ENCODE assay signal across 22 cellular contexts in the genomic region with DNA sequence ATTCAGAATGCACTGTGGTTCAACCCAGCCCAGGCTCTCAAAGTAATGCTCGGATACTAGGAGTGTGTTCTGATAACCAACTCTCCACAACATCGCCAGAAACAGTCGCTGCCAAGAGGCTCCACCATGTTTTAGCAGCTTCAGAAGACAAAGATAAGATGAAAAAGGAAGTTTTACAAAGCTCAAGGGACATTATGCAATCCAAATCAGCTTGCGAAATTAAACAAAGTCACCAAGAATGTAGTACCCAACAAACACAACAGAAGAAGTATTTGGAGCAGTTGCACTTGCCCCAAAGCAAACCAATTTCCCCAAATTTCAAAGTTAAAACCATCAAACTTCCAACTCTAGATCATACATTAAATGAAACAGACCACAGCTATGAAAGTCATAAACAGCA. TPM values are rescaled to one million over a fixed set of nuclear protein-coding genes. Genes with fewer than 3 reads are reported as not detected.
"Had no signal": no experiment of that assay in that cellular context is flagged by ENCODE, and none has a peak within 500 bp of the region (broad histone marks: within the 10 kb centered on the region; RNA-seq: fewer than 3 reads in every experiment).

No MANE protein-coding gene starts in this region.

- H3K9me3 Mint-ChIP-seq: activated T-helper 2 cell treated with anti-CD3 and anti-CD28 coated beads, Interferon-gamma antibody, Interleukin-2, Interleukin-4, amounts not matched to agents 10 μg/mL and 5 μg/mL and 100 μg/mL, durations not matched to agents 14 hours and 24 hours and 36 hours had no signal

- DNase-seq: activated T-cell treated with anti-CD3 and anti-CD28 coated beads, Interleukin-2, amount 50 U/mL, for 1 hour; amniotic stem cell; cortex of kidney; effector CD4-positive, alpha-beta T cell; head of caudate nucleus; immature natural killer cell; mesenchymal stem cell; natural killer cell; retina; stimulated activated CD4-positive, alpha-beta T cell treated with anti-CD3 and anti-CD28 coated beads, Interleukin-15, amount 100 ng/mL, for 24 hours; stimulated activated CD4-positive, alpha-beta T cell treated with anti-CD3 and anti-CD28 coated beads, Interleukin-4, amount 100 ng/mL, for 24 hours; stimulated activated naive CD4-positive, alpha-beta T cell had no signal

- H3K4me1 Mint-ChIP-seq: brain; central memory CD8-positive, alpha-beta T cell; immature natural killer cell; natural killer cell had no signal

- H3K4me3 Mint-ChIP-seq: activated naive CD8-positive, alpha-beta T cell; brain; central memory CD8-positive, alpha-beta T cell; immature natural killer cell; natural killer cell had no signal

- ATAC-seq: activated CD4-positive, CD25-positive, alpha-beta regulatory T cell treated with anti-CD3 and anti-CD28 coated beads, Interleukin-2, amount 50 U/mL, for 24 hours; natural killer cell had no signal

- H3K36me3 Mint-ChIP-seq: activated naive CD8-positive, alpha-beta T cell; brain; immature natural killer cell had no signal

- H3K27me3 Mint-ChIP-seq: central memory CD8-positive, alpha-beta T cell had no signal

- H3K27ac Mint-ChIP-seq: activated naive CD8-positive, alpha-beta T cell; activated T-helper 2 cell treated with anti-CD3 and anti-CD28 coated beads, Interferon-gamma antibody, Interleukin-2, Interleukin-4, amounts not matched to agents 10 μg/mL and 5 μg/mL and 100 μg/mL, durations not matched to agents 14 hours and 24 hours and 36 hours; brain; immature natural killer cell; natural killer cell had no signal

- H3K4me3 ChIP-seq: esophagus muscularis mucosa, skin epidermis, tibial nerve, vagina had no signal

RNA-seq across cellular contexts. Expression of a gene that starts 43.6 kb away (rescaled TPM):
- total RNA-seq: activated T-helper 2 cell treated with anti-CD3 and anti-CD28 coated beads, Interferon-gamma antibody, Interleukin-2, Interleukin-4, amounts not matched to agents 10 μg/mL and 5 μg/mL and 100 μg/mL, durations not matched to agents 14 hours and 24 hours and 36 hours; T-helper 2 cell treated with Interferon-gamma antibody and Interleukin-4, amounts not matched to agents 100 ng/mL and 5 ng/mL, for 36 hours had no signal
